ENCODE assay signal across 3 cellular contexts in genomic region chr6:130431346-130431745, GRCh38.
TF ChIP-seq lines count a peak whose summit lies in the region.

No MANE protein-coding gene starts in this region.

TF ChIP-seq in GM23338, 12 proteins besides CTCF, POLR2A, EP300 and RAD21 (continued from another document):
- TF ChIP-seq, protein P1, sequence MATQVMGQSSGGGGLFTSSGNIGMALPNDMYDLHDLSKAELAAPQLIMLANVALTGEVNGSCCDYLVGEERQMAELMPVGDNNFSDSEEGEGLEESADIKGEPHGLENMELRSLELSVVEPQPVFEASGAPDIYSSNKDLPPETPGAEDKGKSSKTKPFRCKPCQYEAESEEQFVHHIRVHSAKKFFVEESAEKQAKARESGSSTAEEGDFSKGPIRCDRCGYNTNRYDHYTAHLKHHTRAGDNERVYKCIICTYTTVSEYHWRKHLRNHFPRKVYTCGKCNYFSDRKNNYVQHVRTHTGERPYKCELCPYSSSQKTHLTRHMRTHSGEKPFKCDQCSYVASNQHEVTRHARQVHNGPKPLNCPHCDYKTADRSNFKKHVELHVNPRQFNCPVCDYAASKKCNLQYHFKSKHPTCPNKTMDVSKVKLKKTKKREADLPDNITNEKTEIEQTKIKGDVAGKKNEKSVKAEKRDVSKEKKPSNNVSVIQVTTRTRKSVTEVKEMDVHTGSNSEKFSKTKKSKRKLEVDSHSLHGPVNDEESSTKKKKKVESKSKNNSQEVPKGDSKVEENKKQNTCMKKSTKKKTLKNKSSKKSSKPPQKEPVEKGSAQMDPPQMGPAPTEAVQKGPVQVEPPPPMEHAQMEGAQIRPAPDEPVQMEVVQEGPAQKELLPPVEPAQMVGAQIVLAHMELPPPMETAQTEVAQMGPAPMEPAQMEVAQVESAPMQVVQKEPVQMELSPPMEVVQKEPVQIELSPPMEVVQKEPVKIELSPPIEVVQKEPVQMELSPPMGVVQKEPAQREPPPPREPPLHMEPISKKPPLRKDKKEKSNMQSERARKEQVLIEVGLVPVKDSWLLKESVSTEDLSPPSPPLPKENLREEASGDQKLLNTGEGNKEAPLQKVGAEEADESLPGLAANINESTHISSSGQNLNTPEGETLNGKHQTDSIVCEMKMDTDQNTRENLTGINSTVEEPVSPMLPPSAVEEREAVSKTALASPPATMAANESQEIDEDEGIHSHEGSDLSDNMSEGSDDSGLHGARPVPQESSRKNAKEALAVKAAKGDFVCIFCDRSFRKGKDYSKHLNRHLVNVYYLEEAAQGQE (IDR thresholded peaks at IDR 0.05; ENCODE audit: unreplicated experiment), result no peak

TF ChIP-seq in IMR-90, 13 proteins besides CTCF, POLR2A, EP300 and RAD21 (continued from another document):
- TF ChIP-seq NFE2L2 (IDR thresholded peaks at IDR 0.05; ENCODE audit: low read depth, low read length), result no peak
- no peak for TF ChIP-seq MAZ (IDR thresholded peaks at IDR 0.05; ENCODE audit: borderline replicate concordance, low read depth, low read length)
- TF ChIP-seq MAFK (IDR thresholded peaks at IDR 0.05; ENCODE audit: low read depth, low read length), result no peak
- TF ChIP-seq RFX5 (IDR thresholded peaks at IDR 0.05; ENCODE audit: low read depth, low read length), result no peak

TF ChIP-seq in WTC11, 78 proteins besides CTCF, POLR2A, EP300 and RAD21 (continued from another document):
- TF ChIP-seq, protein P2, sequence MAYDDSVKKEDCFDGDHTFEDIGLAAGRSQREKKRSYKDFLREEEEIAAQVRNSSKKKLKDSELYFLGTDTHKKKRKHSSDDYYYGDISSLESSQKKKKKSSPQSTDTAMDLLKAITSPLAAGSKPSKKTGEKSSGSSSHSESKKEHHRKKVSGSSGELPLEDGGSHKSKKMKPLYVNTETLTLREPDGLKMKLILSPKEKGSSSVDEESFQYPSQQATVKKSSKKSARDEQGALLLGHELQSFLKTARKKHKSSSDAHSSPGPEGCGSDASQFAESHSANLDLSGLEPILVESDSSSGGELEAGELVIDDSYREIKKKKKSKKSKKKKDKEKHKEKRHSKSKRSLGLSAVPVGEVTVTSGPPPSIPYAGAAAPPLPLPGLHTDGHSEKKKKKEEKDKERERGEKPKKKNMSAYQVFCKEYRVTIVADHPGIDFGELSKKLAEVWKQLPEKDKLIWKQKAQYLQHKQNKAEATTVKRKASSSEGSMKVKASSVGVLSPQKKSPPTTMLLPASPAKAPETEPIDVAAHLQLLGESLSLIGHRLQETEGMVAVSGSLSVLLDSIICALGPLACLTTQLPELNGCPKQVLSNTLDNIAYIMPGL (CRISPR knock-in tag; IDR thresholded peaks at IDR 0.05), result no peak
- no peak for TF ChIP-seq PRDM15 (CRISPR knock-in tag; IDR thresholded peaks at IDR 0.05)
